Comparison of ENCODE assay signal across 1 cellular context in the genomic region with DNA sequence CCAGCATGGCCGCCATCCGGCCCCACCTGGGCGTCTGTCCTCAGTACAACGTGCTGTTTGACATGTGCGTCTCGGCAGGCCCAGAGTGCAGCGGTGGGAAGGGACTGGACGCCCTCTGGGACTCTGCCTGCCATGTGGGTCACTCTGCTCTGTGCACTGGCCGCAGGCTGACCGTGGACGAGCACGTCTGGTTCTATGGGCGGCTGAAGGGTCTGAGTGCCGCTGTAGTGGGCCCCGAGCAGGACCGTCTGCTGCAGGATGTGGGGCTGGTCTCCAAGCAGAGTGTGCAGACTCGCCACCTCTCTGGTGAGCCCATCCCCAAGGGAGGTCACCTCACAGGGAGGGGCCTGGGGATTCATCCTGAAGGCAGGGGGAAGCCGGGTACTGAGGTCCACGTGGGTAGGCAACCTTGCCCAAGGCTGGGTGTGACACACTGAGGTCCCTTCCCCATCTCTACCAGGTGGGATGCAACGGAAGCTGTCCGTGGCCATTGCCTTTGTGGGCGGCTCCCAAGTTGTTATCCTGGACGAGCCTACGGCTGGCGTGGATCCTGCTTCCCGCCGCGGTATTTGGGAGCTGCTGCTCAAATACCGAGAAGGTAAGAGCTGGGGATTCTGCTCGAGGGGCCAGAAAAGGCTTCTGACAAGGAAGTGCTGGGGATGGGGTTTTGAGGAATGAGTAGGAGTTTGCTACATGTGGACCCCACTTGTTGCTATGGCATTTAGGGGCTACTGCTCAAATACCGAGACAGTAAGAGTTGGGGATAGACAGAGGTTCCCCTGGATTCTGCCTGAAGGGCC.
TF ChIP-seq lines count a peak whose summit lies in the region.

No MANE protein-coding gene starts in this region.

TF ChIP-seq in HepG2, 621 proteins besides CTCF, POLR2A, EP300 and RAD21 (continued from another document and continues in another):
- TF ChIP-seq, protein P1, sequence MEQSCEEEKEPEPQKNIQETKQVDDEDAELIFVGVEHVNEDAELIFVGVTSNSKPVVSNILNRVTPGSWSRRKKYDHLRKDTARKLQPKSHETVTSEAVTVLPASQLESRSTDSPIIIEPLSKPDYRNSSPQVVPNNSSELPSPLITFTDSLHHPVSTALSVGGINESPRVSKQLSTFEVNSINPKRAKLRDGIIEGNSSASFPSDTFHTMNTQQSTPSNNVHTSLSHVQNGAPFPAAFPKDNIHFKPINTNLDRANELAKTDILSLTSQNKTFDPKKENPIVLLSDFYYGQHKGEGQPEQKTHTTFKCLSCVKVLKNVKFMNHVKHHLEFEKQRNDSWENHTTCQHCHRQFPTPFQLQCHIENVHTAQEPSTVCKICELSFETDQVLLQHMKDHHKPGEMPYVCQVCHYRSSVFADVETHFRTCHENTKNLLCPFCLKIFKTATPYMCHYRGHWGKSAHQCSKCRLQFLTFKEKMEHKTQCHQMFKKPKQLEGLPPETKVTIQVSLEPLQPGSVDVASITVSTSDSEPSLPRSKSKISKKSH (CRISPR knock-in tag; IDR thresholded peaks at IDR 0.05; ENCODE audit: borderline replicate concordance) = peak; percentile 98; the same call in 1 of the 2 replicates
- TF ChIP-seq NFAT5 (CRISPR knock-in tag; IDR thresholded peaks at IDR 0.05) (peak; percentile 84), KLF16 (CRISPR knock-in tag; IDR thresholded peaks at IDR 0.05) (0 out of 4 replicates have a peak, but pooled peaks of 1 of the 2 experiments have one; percentile 44), PCBP1 (IDR thresholded peaks at IDR 0.05; ENCODE audit: borderline replicate concordance, low read depth, low read length) (no peak), AGO2 (optimal IDR thresholded peaks at IDR 0.05; ENCODE audit: low read depth, low read length) (peak; percentile 52), ZNF878 (CRISPR knock-in tag; IDR thresholded peaks at IDR 0.05) (no peak), SUZ12 (IDR thresholded peaks at IDR 0.05; ENCODE audit: low read depth, low read length) (no peak), ZNF446 (CRISPR knock-in tag; IDR thresholded peaks at IDR 0.05) (peak; percentile 86), LRRFIP1 (CRISPR knock-in tag; conservative IDR thresholded peaks at IDR 0.05) (no peak), ZNF10 (CRISPR knock-in tag; IDR thresholded peaks at IDR 0.05; ENCODE audit: borderline replicate concordance, low read depth) (no peak), ZFX (CRISPR knock-in tag; IDR thresholded peaks at IDR 0.05; ENCODE audit: low read depth) (peak; percentile 92), ZNF367 (CRISPR knock-in tag; IDR thresholded peaks at IDR 0.05; ENCODE audit: borderline replicate concordance) (no peak), ZNF546 (CRISPR knock-in tag; conservative IDR thresholded peaks at IDR 0.05) (no peak), ZSCAN29 (CRISPR knock-in tag; conservative IDR thresholded peaks at IDR 0.05) (peak; percentile 69; the same call in 1 of the 2 replicates), ZC3H4 (CRISPR knock-in tag; IDR thresholded peaks at IDR 0.05; ENCODE audit: borderline replicate concordance) (no peak), YEATS4 (CRISPR knock-in tag; IDR thresholded peaks at IDR 0.05; ENCODE audit: borderline replicate concordance) (peak; percentile 83; the same call in 1 of the 2 replicates), ZNF318 (CRISPR knock-in tag; IDR thresholded peaks at IDR 0.05) (0 out of 2 replicates have a peak, but pooled peaks have one; percentile 77), FOSL2 (CRISPR knock-in tag; IDR thresholded peaks at IDR 0.05) (no peak; the same call in 1 of the 2 replicates), ZSCAN12 (CRISPR knock-in tag; IDR thresholded peaks at IDR 0.05) (peak; percentile 92), MAZ (IDR thresholded peaks at IDR 0.05; ENCODE audit: borderline replicate concordance, low read depth, low read length) (no peak), MAZ (CRISPR knock-in tag; IDR thresholded peaks at IDR 0.05; ENCODE audit: low read depth) (peak; percentile 54), POLR2AphosphoS2 (IDR thresholded peaks at IDR 0.05; ENCODE audit: low read depth, low read length) (no peak)
- TF ChIP-seq, protein P2, sequence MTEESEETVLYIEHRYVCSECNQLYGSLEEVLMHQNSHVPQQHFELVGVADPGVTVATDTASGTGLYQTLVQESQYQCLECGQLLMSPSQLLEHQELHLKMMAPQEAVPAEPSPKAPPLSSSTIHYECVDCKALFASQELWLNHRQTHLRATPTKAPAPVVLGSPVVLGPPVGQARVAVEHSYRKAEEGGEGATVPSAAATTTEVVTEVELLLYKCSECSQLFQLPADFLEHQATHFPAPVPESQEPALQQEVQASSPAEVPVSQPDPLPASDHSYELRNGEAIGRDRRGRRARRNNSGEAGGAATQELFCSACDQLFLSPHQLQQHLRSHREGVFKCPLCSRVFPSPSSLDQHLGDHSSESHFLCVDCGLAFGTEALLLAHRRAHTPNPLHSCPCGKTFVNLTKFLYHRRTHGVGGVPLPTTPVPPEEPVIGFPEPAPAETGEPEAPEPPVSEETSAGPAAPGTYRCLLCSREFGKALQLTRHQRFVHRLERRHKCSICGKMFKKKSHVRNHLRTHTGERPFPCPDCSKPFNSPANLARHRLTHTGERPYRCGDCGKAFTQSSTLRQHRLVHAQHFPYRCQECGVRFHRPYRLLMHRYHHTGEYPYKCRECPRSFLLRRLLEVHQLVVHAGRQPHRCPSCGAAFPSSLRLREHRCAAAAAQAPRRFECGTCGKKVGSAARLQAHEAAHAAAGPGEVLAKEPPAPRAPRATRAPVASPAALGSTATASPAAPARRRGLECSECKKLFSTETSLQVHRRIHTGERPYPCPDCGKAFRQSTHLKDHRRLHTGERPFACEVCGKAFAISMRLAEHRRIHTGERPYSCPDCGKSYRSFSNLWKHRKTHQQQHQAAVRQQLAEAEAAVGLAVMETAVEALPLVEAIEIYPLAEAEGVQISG (CRISPR knock-in tag; IDR thresholded peaks at IDR 0.05) = peak; percentile 79
- TF ChIP-seq, protein P3, sequence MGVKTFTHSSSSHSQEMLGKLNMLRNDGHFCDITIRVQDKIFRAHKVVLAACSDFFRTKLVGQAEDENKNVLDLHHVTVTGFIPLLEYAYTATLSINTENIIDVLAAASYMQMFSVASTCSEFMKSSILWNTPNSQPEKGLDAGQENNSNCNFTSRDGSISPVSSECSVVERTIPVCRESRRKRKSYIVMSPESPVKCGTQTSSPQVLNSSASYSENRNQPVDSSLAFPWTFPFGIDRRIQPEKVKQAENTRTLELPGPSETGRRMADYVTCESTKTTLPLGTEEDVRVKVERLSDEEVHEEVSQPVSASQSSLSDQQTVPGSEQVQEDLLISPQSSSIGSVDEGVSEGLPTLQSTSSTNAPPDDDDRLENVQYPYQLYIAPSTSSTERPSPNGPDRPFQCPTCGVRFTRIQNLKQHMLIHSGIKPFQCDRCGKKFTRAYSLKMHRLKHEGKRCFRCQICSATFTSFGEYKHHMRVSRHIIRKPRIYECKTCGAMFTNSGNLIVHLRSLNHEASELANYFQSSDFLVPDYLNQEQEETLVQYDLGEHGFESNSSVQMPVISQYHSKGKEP (CRISPR knock-in tag; IDR thresholded peaks at IDR 0.05) = no peak
- TF ChIP-seq, protein P4, sequence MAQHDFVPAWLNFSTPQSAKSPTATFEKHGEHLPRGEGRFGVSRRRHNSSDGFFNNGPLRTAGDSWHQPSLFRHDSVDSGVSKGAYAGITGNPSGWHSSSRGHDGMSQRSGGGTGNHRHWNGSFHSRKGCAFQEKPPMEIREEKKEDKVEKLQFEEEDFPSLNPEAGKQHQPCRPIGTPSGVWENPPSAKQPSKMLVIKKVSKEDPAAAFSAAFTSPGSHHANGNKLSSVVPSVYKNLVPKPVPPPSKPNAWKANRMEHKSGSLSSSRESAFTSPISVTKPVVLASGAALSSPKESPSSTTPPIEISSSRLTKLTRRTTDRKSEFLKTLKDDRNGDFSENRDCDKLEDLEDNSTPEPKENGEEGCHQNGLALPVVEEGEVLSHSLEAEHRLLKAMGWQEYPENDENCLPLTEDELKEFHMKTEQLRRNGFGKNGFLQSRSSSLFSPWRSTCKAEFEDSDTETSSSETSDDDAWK (CRISPR knock-in tag; IDR thresholded peaks at IDR 0.05) = no peak
